Comparison of ENCODE assay signal across 12 cellular contexts in the genomic region with DNA sequence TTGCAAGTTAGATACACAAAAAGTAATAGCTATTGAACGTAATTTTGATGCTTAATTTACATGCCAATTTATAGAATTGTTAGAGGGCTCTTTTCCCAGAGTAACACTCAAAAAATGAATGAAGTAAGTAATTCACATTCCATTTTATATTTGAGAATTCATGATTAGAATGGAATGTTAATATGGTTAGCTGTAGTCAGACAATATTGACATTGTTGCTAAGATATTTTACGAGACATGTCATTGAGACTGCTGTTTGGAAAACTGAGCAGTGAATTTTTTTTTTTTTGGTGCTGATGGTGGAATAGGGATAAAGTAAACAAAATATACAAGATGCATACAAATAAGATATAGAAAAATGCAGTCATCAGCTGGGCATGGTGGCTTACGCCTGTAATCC.
DNase-seq lines count a peak whose midpoint lies in the region; ATAC-seq, FAIRE-seq and TF ChIP-seq lines count a peak whose summit lies in the region.
"Had no signal": no experiment of that assay in that cellular context is flagged by ENCODE, and none has a peak within 500 bp of the region (broad histone marks: within the 10 kb centered on the region; RNA-seq: fewer than 3 reads in every experiment).

No MANE protein-coding gene starts in this region.

- H3K4me3 ChIP-seq in GM12878 (no peak overlapping the region), right atrium auricular region (no peak overlapping the region), stomach smooth muscle (ENCODE audit: low read length in 2 of 2) (no peak overlapping the region)

- no peak for TF ChIP-seq POLR2A in GM12878 (IDR thresholded peaks at IDR 0.05; ENCODE audit: low read depth, low read length)

- no peak overlapping the region for H2AFZ ChIP-seq in GM12878 (ENCODE audit: control insufficient read depth, low read depth, low read length)

- no peak overlapping the region for H3K4me2 ChIP-seq in GM12878 (ENCODE audit: control insufficient read depth, insufficient read depth)

- no peak for TF ChIP-seq EP300 in GM12878 (IDR thresholded peaks at IDR 0.05; ENCODE audit: borderline replicate concordance in 1 of 2, control insufficient read depth in 1 of 2, low read depth in 2 of 2, low read length in 2 of 2)

- H3K27ac Mint-ChIP-seq in HFFc6, result peak overlapping the region; percentile 88
- H3K27ac Mint-ChIP-seq: activated CD8-positive, alpha-beta T cell treated with anti-CD3 and anti-CD28 coated beads for 36 hours; activated naive CD4-positive, alpha-beta T cell treated with anti-CD3 and anti-CD28 coated beads for 36 hours; endodermal cell had no signal

- TF ChIP-seq RAD21 in GM12878 (IDR thresholded peaks at IDR 0.05; ENCODE audit: insufficient read depth, low read depth, low read length), result no peak

- CTCF ChIA-PET in GM12878 (lab: Yijun Ruan, JAX), result no interaction called here

- TF ChIP-seq CTCF in HFFc6 (IDR thresholded peaks at IDR 0.05), result no peak
- TF ChIP-seq CTCF in GM12878 (IDR thresholded peaks at IDR 0.05 in 2 of 3, conservative IDR thresholded peaks at IDR 0.05 in 1 of 3; ENCODE audit: control insufficient read depth in 2 of 3, extremely low read depth in 1 of 3, insufficient read depth in 1 of 3, low read depth in 3 of 3, low read length in 3 of 3), result no peak
- no peak for TF ChIP-seq CTCF in right atrium auricular region (IDR thresholded peaks at IDR 0.05)

- peaks cover 53% of the 10 kb centered on the region for H3K4me1 Mint-ChIP-seq in HFFc6 (ENCODE audit: low read depth)

- no peaks in the 10 kb centered on the region for H3K27me3 ChIP-seq in GM12878 (replicated peaks in 1 of 2; ENCODE audit: control insufficient read depth in 2 of 2, insufficient read depth in 2 of 2, low read length in 1 of 2)
- H3K27me3 ChIP-seq in right atrium auricular region, result no peaks in the 10 kb centered on the region
- no peaks in the 10 kb centered on the region for H3K27me3 ChIP-seq in stomach smooth muscle (ENCODE audit: control insufficient read depth in 1 of 2, insufficient read depth in 2 of 2, low read length in 2 of 2)

- intact Hi-C loops in GM12878 (cut with micrococcal nuclease; ENCODE audit: unreplicated experiment), result no loop called here

- FAIRE-seq in GM12878 (lab: Jason Lieb, UNC) (peak; percentile 13), RCC 7860 (lab: Jason Lieb, UNC) (no peak)

- in situ Hi-C loops in GM12878 (cut with MboI), result no loop called here

- H3K27ac ChIP-seq in GM12878 (ENCODE audit: control insufficient read depth, insufficient read depth), result no peak overlapping the region
- peak overlapping the region; percentile 79 to 84 for H3K27ac ChIP-seq in right atrium auricular region
- H3K27ac ChIP-seq in stomach smooth muscle (ENCODE audit: low read length), result peak overlapping the region; percentile 73

- WGBS in GM12878 (ENCODE audit: insufficient coverage, insufficient replicate concordance, low lambda C conversion rate, missing lambda C conversion rate), result 58% methylated on average over 3 of the region's 3 CpGs

- no peak overlapping the region for H3K4me3 Mint-ChIP-seq in HFFc6
- H3K4me3 Mint-ChIP-seq: activated CD8-positive, alpha-beta T cell treated with anti-CD3 and anti-CD28 coated beads for 36 hours; activated naive CD4-positive, alpha-beta T cell treated with anti-CD3 and anti-CD28 coated beads for 36 hours; endodermal cell had no signal

- H4K20me1 ChIP-seq in GM12878 (ENCODE audit: control insufficient read depth, insufficient read depth), result no peaks in the 10 kb centered on the region

- no peaks in the 10 kb centered on the region for H3K4me1 ChIP-seq in GM12878 (ENCODE audit: control insufficient read depth, insufficient read depth, low read length)
- H3K4me1 ChIP-seq in right atrium auricular region, result peaks cover 0 to 89% of the 10 kb centered on the region in 2 donors
- H3K4me1 ChIP-seq in stomach smooth muscle (ENCODE audit: control insufficient read depth, insufficient read depth, low read length), result peaks cover 19% of the 10 kb centered on the region

- POLR2A ChIA-PET in GM12878 (lab: Charles Lee), result interaction anchor here (0.6 kb wide), 1 partner anchor 1492 kb away, joined by 3 read pairs; no protein-coding TSS in a partner anchor

- H3K9ac ChIP-seq in GM12878 (ENCODE audit: control insufficient read depth, insufficient read depth, low read length) (no peak overlapping the region), stomach smooth muscle (ENCODE audit: low read length in 2 of 2) (no peak overlapping the region)

- H3K9me3 ChIP-seq in GM12878 (replicated peaks; ENCODE audit: control insufficient read depth, insufficient read depth, low read length) (no peaks in the 10 kb centered on the region), right atrium auricular region (no peaks in the 10 kb centered on the region), stomach smooth muscle (ENCODE audit: control insufficient read depth in 2 of 2, low read length in 2 of 2) (no peaks in the 10 kb centered on the region)

- RAD21 ChIA-PET in GM12878 (lab: Charles Lee; ENCODE audit: unreplicated experiment), result no interaction called here

- H3K36me3 Mint-ChIP-seq in HFFc6 (ENCODE audit: low read depth), result no peaks in the 10 kb centered on the region

- no peaks in the 10 kb centered on the region for H3K9me3 Mint-ChIP-seq in HFFc6
- H3K9me3 Mint-ChIP-seq: activated CD8-positive, alpha-beta T cell treated with anti-CD3 and anti-CD28 coated beads for 36 hours; activated naive CD4-positive, alpha-beta T cell treated with anti-CD3 and anti-CD28 coated beads for 36 hours; endodermal cell had no signal

- no peaks in the 10 kb centered on the region for H3K79me2 ChIP-seq in GM12878 (ENCODE audit: control insufficient read depth, insufficient read depth, low read length)

- DNase-seq in HFFc6, result peak; percentile 63
- DNase-seq in GM12878 (ENCODE audit: low read depth, low spot score), result no peak
- DNase-seq in right atrium auricular region (ENCODE audit: low spot score), result no peak
- no peak for DNase-seq in RCC 7860 (ENCODE audit: low spot score)
- no peak for DNase-seq in DMS 273 treated with DMSO at 0.1 percent for 48 hours (lab: John Stamatoyannopoulos, UW)
- DNase-seq in nucleus accumbens (lab: John Stamatoyannopoulos, UW), result no peak
- DNase-seq: activated CD8-positive, alpha-beta T cell treated with anti-CD3 and anti-CD28 coated beads for 36 hours; activated naive CD4-positive, alpha-beta T cell treated with anti-CD3 and anti-CD28 coated beads for 36 hours; endodermal cell; NCI-H1092 treated with DMSO at 0.1 percent for 48 hours had no signal

- SMC1A ChIA-PET in GM12878 (lab: Charles Lee; ENCODE audit: uncharacterized antibody, unreplicated experiment), result interaction anchor here (1.1 to 1.3 kb wide), 2 partner anchors 9 to 10 kb away, joined by 3 to 4 read pairs; no protein-coding TSS in a partner anchor

- no peaks in the 10 kb centered on the region for H3K36me3 ChIP-seq in GM12878 (ENCODE audit: control insufficient read depth in 2 of 2, insufficient read depth in 2 of 2, low read length in 1 of 2)
- no peaks in the 10 kb centered on the region for H3K36me3 ChIP-seq in right atrium auricular region
- no peaks in the 10 kb centered on the region for H3K36me3 ChIP-seq in stomach smooth muscle (ENCODE audit: control insufficient read depth in 2 of 2, insufficient read depth in 2 of 2, low read length in 2 of 2)

- no TSS peak for BruUV-seq in GM12878 (replicated peaks; lab: Mats Ljungman, UMichigan)

- H3K27me3 Mint-ChIP-seq in HFFc6 (ENCODE audit: insufficient read depth), result no peaks in the 10 kb centered on the region
- H3K27me3 Mint-ChIP-seq: activated CD8-positive, alpha-beta T cell treated with anti-CD3 and anti-CD28 coated beads for 36 hours had no signal

- no peak for ATAC-seq in GM12878
- ATAC-seq in HG02623 (IDR thresholded peaks at IDR 0.05; ENCODE audit: unreplicated experiment), result no peak
- ATAC-seq: activated CD8-positive, alpha-beta T cell treated with anti-CD3 and anti-CD28 coated beads for 36 hours had no signal

TF ChIP-seq in GM12878, 131 proteins besides CTCF, POLR2A, EP300 and RAD21:
- TF ChIP-seq SIX5 (IDR thresholded peaks at IDR 0.05; ENCODE audit: low read depth, low read length, severe bottlenecking), result no peak
- TF ChIP-seq BMI1 (IDR thresholded peaks at IDR 0.05; ENCODE audit: borderline replicate concordance), result no peak
- no peak for TF ChIP-seq ZNF384 (IDR thresholded peaks at IDR 0.05; ENCODE audit: borderline replicate concordance, low read depth, low read length)
- TF ChIP-seq MTA3 (IDR thresholded peaks at IDR 0.05; ENCODE audit: borderline replicate concordance, low read length), result no peak
- no peak for TF ChIP-seq KDM1A (IDR thresholded peaks at IDR 0.05; ENCODE audit: borderline replicate concordance)
- no peak for TF ChIP-seq FOS (IDR thresholded peaks at IDR 0.05; ENCODE audit: borderline replicate concordance, extremely low read depth, insufficient read length)
- no peak for TF ChIP-seq ETV6 (conservative IDR thresholded peaks at IDR 0.05 in 1 of 2, IDR thresholded peaks at IDR 0.05 in 1 of 2; ENCODE audit: borderline replicate concordance in 1 of 2, low read depth in 1 of 2)
- no peak for TF ChIP-seq NFXL1 (IDR thresholded peaks at IDR 0.05; ENCODE audit: borderline replicate concordance)
- no peak for TF ChIP-seq EZH2 (IDR thresholded peaks at IDR 0.05; ENCODE audit: borderline replicate concordance, control insufficient read depth, low read depth, low read length)
- no peak for TF ChIP-seq PAX8 (IDR thresholded peaks at IDR 0.05)
- no peak for TF ChIP-seq BCL11A (IDR thresholded peaks at IDR 0.05; ENCODE audit: low read depth, low read length)
- no peak for TF ChIP-seq SIN3A (IDR thresholded peaks at IDR 0.05; ENCODE audit: low read depth, low read length)
- no peak for TF ChIP-seq ESRRA (IDR thresholded peaks at IDR 0.05; ENCODE audit: low read length)
